In the genomic region with DNA sequence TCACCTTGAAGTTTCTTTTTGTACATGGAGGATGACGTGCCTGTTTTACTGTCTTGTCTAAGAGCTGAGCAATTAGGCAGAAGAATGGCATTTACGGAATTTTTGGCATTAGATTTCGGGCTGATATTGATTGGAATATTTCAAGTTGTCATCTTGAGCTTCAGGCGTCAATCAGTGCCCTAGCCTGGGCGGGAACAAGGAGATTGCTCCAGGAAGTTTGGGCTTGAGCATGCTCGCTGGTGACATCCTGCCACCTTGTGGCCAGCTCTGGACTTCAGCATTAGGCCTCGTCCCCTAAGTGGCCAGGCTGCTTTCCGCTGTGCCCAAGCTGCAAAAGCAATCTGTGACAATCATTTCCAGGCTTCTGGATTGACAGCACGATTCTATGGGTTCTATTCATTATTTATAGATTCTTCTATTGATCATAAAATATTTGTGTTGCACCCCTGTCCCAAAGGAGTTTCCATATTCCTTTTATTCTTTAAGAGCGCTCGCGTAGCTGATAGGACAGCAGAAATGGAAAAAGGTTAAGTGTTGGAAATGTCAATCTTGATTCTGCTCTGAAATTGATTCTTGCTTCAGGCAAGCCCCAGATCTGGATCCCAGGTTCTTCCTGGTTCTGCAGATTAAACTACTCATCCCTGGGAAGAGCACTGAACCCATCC, we compare ENCODE assay signal across 1 cellular context.
TF ChIP-seq lines count a peak whose summit lies in the region.

No MANE protein-coding gene starts in this region.

TF ChIP-seq in HepG2, 621 proteins besides CTCF, POLR2A, EP300 and RAD21 (continued from another document and continues in another):
- TF ChIP-seq ZSCAN29 (CRISPR knock-in tag; conservative IDR thresholded peaks at IDR 0.05) (no peak), ZFP36L1 (CRISPR knock-in tag; IDR thresholded peaks at IDR 0.05) (no peak), MTF2 (CRISPR knock-in tag; IDR thresholded peaks at IDR 0.05; ENCODE audit: borderline replicate concordance) (no peak), HDAC2 (CRISPR knock-in tag; IDR thresholded peaks at IDR 0.05) (no peak), AHR (CRISPR knock-in tag; IDR thresholded peaks at IDR 0.05) (no peak), KDM2A (CRISPR knock-in tag; IDR thresholded peaks at IDR 0.05; ENCODE audit: borderline replicate concordance, low read depth) (peak; percentile 58; the same call in 1 of the 2 replicates), ZNF598 (CRISPR knock-in tag; IDR thresholded peaks at IDR 0.05; ENCODE audit: borderline replicate concordance) (no peak), ZNF260 (CRISPR knock-in tag; IDR thresholded peaks at IDR 0.05; ENCODE audit: borderline replicate concordance, low read depth) (no peak), ZNF781 (CRISPR knock-in tag; IDR thresholded peaks at IDR 0.05; ENCODE audit: borderline replicate concordance, not compliant biosample characterization) (no peak), KMT2B (CRISPR knock-in tag; IDR thresholded peaks at IDR 0.05) (no peak), ZNF317 (CRISPR knock-in tag; IDR thresholded peaks at IDR 0.05) (no peak), POLR2G (IDR thresholded peaks at IDR 0.05; ENCODE audit: low read depth, low read length) (no peak), ZNF766 (CRISPR knock-in tag; IDR thresholded peaks at IDR 0.05; ENCODE audit: borderline replicate concordance) (no peak), FOXA1 (IDR thresholded peaks at IDR 0.05) (no peak), FOXA1 (CRISPR knock-in tag; IDR thresholded peaks at IDR 0.05) (no peak), FOSL2 (CRISPR knock-in tag; IDR thresholded peaks at IDR 0.05) (0 out of 2 replicates have a peak, but pooled peaks have one; percentile 18), ZNF136 (CRISPR knock-in tag; IDR thresholded peaks at IDR 0.05; ENCODE audit: low read depth) (0 out of 2 replicates have a peak, but pooled peaks have one; percentile 35), IRF2 (CRISPR knock-in tag; IDR thresholded peaks at IDR 0.05) (no peak), EEA1 (CRISPR knock-in tag; IDR thresholded peaks at IDR 0.05; ENCODE audit: borderline replicate concordance) (no peak)
- TF ChIP-seq, protein P1, sequence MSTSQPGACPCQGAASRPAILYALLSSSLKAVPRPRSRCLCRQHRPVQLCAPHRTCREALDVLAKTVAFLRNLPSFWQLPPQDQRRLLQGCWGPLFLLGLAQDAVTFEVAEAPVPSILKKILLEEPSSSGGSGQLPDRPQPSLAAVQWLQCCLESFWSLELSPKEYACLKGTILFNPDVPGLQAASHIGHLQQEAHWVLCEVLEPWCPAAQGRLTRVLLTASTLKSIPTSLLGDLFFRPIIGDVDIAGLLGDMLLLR (CRISPR knock-in tag; IDR thresholded peaks at IDR 0.05) = no peak
- TF ChIP-seq, protein P2, sequence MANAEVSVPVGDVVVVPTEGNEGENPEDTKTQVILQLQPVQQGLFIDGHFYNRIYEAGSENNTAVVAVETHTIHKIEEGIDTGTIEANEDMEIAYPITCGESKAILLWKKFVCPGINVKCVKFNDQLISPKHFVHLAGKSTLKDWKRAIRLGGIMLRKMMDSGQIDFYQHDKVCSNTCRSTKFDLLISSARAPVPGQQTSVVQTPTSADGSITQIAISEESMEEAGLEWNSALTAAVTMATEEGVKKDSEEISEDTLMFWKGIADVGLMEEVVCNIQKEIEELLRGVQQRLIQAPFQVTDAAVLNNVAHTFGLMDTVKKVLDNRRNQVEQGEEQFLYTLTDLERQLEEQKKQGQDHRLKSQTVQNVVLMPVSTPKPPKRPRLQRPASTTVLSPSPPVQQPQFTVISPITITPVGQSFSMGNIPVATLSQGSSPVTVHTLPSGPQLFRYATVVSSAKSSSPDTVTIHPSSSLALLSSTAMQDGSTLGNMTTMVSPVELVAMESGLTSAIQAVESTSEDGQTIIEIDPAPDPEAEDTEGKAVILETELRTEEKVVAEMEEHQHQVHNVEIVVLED (CRISPR knock-in tag; IDR thresholded peaks at IDR 0.05; ENCODE audit: borderline replicate concordance) = no peak
- TF ChIP-seq, protein P3, sequence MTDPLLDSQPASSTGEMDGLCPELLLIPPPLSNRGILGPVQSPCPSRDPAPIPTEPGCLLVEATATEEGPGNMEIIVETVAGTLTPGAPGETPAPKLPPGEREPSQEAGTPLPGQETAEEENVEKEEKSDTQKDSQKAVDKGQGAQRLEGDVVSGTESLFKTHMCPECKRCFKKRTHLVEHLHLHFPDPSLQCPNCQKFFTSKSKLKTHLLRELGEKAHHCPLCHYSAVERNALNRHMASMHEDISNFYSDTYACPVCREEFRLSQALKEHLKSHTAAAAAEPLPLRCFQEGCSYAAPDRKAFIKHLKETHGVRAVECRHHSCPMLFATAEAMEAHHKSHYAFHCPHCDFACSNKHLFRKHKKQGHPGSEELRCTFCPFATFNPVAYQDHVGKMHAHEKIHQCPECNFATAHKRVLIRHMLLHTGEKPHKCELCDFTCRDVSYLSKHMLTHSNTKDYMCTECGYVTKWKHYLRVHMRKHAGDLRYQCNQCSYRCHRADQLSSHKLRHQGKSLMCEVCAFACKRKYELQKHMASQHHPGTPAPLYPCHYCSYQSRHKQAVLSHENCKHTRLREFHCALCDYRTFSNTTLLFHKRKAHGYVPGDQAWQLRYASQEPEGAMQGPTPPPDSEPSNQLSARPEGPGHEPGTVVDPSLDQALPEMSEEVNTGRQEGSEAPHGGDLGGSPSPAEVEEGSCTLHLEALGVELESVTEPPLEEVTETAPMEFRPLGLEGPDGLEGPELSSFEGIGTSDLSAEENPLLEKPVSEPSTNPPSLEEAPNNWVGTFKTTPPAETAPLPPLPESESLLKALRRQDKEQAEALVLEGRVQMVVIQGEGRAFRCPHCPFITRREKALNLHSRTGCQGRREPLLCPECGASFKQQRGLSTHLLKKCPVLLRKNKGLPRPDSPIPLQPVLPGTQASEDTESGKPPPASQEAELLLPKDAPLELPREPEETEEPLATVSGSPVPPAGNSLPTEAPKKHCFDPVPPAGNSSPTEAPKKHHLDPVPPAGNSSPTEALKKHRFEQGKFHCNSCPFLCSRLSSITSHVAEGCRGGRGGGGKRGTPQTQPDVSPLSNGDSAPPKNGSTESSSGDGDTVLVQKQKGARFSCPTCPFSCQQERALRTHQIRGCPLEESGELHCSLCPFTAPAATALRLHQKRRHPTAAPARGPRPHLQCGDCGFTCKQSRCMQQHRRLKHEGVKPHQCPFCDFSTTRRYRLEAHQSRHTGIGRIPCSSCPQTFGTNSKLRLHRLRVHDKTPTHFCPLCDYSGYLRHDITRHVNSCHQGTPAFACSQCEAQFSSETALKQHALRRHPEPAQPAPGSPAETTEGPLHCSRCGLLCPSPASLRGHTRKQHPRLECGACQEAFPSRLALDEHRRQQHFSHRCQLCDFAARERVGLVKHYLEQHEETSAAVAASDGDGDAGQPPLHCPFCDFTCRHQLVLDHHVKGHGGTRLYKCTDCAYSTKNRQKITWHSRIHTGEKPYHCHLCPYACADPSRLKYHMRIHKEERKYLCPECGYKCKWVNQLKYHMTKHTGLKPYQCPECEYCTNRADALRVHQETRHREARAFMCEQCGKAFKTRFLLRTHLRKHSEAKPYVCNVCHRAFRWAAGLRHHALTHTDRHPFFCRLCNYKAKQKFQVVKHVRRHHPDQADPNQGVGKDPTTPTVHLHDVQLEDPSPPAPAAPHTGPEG (CRISPR knock-in tag; IDR thresholded peaks at IDR 0.05) = no peak
- TF ChIP-seq, protein P4, sequence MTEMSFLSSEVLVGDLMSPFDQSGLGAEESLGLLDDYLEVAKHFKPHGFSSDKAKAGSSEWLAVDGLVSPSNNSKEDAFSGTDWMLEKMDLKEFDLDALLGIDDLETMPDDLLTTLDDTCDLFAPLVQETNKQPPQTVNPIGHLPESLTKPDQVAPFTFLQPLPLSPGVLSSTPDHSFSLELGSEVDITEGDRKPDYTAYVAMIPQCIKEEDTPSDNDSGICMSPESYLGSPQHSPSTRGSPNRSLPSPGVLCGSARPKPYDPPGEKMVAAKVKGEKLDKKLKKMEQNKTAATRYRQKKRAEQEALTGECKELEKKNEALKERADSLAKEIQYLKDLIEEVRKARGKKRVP (CRISPR knock-in tag; IDR thresholded peaks at IDR 0.05) = no peak
- TF ChIP-seq, protein P5, sequence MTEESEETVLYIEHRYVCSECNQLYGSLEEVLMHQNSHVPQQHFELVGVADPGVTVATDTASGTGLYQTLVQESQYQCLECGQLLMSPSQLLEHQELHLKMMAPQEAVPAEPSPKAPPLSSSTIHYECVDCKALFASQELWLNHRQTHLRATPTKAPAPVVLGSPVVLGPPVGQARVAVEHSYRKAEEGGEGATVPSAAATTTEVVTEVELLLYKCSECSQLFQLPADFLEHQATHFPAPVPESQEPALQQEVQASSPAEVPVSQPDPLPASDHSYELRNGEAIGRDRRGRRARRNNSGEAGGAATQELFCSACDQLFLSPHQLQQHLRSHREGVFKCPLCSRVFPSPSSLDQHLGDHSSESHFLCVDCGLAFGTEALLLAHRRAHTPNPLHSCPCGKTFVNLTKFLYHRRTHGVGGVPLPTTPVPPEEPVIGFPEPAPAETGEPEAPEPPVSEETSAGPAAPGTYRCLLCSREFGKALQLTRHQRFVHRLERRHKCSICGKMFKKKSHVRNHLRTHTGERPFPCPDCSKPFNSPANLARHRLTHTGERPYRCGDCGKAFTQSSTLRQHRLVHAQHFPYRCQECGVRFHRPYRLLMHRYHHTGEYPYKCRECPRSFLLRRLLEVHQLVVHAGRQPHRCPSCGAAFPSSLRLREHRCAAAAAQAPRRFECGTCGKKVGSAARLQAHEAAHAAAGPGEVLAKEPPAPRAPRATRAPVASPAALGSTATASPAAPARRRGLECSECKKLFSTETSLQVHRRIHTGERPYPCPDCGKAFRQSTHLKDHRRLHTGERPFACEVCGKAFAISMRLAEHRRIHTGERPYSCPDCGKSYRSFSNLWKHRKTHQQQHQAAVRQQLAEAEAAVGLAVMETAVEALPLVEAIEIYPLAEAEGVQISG (CRISPR knock-in tag; IDR thresholded peaks at IDR 0.05) = 0 out of 2 replicates have a peak, but pooled peaks have one; percentile 23
- TF ChIP-seq, protein P6, sequence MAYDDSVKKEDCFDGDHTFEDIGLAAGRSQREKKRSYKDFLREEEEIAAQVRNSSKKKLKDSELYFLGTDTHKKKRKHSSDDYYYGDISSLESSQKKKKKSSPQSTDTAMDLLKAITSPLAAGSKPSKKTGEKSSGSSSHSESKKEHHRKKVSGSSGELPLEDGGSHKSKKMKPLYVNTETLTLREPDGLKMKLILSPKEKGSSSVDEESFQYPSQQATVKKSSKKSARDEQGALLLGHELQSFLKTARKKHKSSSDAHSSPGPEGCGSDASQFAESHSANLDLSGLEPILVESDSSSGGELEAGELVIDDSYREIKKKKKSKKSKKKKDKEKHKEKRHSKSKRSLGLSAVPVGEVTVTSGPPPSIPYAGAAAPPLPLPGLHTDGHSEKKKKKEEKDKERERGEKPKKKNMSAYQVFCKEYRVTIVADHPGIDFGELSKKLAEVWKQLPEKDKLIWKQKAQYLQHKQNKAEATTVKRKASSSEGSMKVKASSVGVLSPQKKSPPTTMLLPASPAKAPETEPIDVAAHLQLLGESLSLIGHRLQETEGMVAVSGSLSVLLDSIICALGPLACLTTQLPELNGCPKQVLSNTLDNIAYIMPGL (CRISPR knock-in tag; IDR thresholded peaks at IDR 0.05; ENCODE audit: borderline replicate concordance in 1 of 2, low read depth in 1 of 2) = peak in 1 of 2 experiments; percentile 58; a peak in 1 of 4 replicates
- TF ChIP-seq, protein P7, sequence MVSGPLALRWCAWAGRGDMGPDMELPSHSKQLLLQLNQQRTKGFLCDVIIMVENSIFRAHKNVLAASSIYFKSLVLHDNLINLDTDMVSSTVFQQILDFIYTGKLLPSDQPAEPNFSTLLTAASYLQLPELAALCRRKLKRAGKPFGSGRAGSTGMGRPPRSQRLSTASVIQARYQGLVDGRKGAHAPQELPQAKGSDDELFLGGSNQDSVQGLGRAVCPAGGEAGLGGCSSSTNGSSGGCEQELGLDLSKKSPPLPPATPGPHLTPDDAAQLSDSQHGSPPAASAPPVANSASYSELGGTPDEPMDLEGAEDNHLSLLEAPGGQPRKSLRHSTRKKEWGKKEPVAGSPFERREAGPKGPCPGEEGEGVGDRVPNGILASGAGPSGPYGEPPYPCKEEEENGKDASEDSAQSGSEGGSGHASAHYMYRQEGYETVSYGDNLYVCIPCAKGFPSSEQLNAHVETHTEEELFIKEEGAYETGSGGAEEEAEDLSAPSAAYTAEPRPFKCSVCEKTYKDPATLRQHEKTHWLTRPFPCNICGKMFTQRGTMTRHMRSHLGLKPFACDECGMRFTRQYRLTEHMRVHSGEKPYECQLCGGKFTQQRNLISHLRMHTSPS (CRISPR knock-in tag; IDR thresholded peaks at IDR 0.05; ENCODE audit: low read depth) = no peak
- TF ChIP-seq, protein P8, sequence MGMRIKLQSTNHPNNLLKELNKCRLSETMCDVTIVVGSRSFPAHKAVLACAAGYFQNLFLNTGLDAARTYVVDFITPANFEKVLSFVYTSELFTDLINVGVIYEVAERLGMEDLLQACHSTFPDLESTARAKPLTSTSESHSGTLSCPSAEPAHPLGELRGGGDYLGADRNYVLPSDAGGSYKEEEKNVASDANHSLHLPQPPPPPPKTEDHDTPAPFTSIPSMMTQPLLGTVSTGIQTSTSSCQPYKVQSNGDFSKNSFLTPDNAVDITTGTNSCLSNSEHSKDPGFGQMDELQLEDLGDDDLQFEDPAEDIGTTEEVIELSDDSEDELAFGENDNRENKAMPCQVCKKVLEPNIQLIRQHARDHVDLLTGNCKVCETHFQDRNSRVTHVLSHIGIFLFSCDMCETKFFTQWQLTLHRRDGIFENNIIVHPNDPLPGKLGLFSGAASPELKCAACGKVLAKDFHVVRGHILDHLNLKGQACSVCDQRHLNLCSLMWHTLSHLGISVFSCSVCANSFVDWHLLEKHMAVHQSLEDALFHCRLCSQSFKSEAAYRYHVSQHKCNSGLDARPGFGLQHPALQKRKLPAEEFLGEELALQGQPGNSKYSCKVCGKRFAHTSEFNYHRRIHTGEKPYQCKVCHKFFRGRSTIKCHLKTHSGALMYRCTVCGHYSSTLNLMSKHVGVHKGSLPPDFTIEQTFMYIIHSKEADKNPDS (CRISPR knock-in tag; IDR thresholded peaks at IDR 0.05) = no peak
- TF ChIP-seq, protein P9, sequence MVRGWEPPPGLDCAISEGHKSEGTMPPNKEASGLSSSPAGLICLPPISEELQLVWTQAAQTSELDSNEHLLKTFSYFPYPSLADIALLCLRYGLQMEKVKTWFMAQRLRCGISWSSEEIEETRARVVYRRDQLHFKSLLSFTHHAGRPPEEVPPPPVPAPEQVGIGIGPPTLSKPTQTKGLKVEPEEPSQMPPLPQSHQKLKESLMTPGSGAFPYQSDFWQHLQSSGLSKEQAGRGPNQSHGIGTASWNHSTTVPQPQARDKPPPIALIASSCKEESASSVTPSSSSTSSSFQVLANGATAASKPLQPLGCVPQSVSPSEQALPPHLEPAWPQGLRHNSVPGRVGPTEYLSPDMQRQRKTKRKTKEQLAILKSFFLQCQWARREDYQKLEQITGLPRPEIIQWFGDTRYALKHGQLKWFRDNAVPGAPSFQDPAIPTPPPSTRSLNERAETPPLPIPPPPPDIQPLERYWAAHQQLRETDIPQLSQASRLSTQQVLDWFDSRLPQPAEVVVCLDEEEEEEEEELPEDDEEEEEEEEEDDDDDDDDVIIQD (CRISPR knock-in tag; IDR thresholded peaks at IDR 0.05; ENCODE audit: low read depth) = no peak
- TF ChIP-seq, protein P10, sequence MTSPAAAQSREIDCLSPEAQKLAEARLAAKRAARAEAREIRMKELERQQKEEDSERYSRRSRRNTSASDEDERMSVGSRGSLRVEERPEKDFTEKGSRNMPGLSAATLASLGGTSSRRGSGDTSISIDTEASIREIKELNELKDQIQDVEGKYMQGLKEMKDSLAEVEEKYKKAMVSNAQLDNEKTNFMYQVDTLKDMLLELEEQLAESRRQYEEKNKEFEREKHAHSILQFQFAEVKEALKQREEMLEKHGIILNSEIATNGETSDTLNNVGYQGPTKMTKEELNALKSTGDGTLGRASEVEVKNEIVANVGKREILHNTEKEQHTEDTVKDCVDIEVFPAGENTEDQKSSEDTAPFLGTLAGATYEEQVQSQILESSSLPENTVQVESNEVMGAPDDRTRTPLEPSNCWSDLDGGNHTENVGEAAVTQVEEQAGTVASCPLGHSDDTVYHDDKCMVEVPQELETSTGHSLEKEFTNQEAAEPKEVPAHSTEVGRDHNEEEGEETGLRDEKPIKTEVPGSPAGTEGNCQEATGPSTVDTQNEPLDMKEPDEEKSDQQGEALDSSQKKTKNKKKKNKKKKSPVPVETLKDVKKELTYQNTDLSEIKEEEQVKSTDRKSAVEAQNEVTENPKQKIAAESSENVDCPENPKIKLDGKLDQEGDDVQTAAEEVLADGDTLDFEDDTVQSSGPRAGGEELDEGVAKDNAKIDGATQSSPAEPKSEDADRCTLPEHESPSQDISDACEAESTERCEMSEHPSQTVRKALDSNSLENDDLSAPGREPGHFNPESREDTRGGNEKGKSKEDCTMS (CRISPR knock-in tag; conservative IDR thresholded peaks at IDR 0.05) = no peak
